Comparison of ENCODE assay signal across 19 cellular contexts in genomic region chr4:149572711-149573110, GRCh38.
"Had no signal": no experiment of that assay in that cellular context is flagged by ENCODE, and none has a peak within 500 bp of the region (broad histone marks: within the 10 kb centered on the region; RNA-seq: fewer than 3 reads in every experiment).

No MANE protein-coding gene starts in this region.

- DNase-seq: Kasumi-1, MM.1S, NCI-H1105, NCI-H1417, NCI-H1436 treated with DMSO at 0.1 percent for 48 hours, NCI-H1694, NCI-H187 treated with DMSO at 0.1 percent for 48 hours, NCI-H2029 treated with DMSO at 0.1 percent for 48 hours, NCI-H2227 treated with DMSO at 0.1 percent for 48 hours, NCI-H524, NCI-H526 treated with DMSO at 0.1 percent for 48 hours, NCI-H774, Right ventricle myocardium superior, RPMI8226, SIG-M5 had no signal

- H3K4me2 ChIP-seq: KMS-11 had no signal

- H3K27me3 ChIP-seq: SJSA1 had no signal

- H3K27ac ChIP-seq: KMS-11, SJSA1, SK-N-MC had no signal

- H3K9me3 ChIP-seq: SJSA1 had no signal

- H3K4me3 ChIP-seq: SJSA1, SK-N-MC had no signal

- FAIRE-seq: RCC 7860 had no signal

- H3K4me1 ChIP-seq: SJSA1 had no signal

- H3K36me3 ChIP-seq: SJSA1 had no signal

- H3K9ac ChIP-seq: KMS-11 had no signal
